8 cellular contexts compared by ENCODE assay signal in the genomic region with DNA sequence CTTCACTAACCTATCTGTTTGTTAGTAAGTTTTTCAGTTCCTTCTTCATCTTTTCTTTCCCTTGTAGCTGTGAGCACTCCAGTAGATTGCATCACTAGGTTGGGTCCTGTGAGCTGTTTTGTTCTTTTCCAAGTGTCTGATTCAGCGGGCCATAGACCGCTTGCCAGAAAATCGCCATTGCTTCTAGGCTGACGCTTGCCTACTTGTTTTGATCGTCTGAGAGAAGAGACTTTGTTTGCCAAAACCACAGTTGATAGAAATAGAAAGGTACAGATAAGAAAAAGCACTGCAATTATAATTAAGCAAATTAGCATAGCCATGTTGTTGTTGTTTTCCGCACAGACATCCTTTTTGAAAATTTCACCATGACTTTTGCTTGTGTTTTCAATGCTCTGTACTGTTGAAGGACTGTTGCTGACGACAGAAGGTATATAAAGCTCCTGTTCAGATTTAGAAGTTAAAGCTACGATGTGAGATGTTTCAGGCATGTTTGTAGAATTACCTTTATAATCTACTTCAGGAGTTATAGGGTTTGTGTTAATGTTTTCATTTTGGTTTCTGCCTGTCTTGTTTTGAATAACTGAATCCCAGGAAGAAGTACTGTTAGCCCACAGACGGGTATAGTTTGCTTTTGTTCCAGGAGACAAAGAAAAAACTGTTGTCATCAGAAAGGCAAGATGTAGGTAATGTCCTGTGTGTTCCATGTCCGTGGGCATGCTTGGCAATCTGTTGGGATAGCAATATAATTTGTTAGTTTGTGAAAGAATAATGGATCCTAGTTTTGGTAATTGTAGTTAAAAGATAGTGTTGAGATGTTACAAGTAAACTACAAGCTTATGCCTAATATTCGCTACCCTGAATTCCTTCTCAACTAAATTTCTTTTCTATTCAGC. TPM values are rescaled to one million over a fixed set of nuclear protein-coding genes. Genes with fewer than 3 reads are reported as not detected.
DNase-seq lines count a peak whose midpoint lies in the region; ATAC-seq and TF ChIP-seq lines count a peak whose summit lies in the region.

No MANE protein-coding gene starts in this region.

- H3K4me3 ChIP-seq in GM08714 (ENCODE audit: low read length) (peak overlapping the region; percentile 92), HUES48 (ENCODE audit: low read depth, low read length) (no peak overlapping the region), choroid plexus epithelial cell (ENCODE audit: low read depth, low read length) (no peak overlapping the region), mucosa of rectum (ENCODE audit: low read length in 2 of 2) (peak overlapping the region; percentile 39 to 76), testis (no peak overlapping the region)

- WGBS in testis, 2 donors, result 69 to 82% methylated on average over 11 of the region's 11 CpGs

- H3K27ac ChIP-seq in HUES48 (ENCODE audit: low read depth, low read length) (peak overlapping the region; percentile 18), mucosa of rectum (ENCODE audit: low read depth in 2 of 2, low read length in 2 of 2) (peak overlapping the region; percentile 82 to 85), testis (no peak overlapping the region)

- TF ChIP-seq POLR2A in testis (IDR thresholded peaks at IDR 0.05), result no peak

- peak; percentile 50 for DNase-seq in activated CD4-positive, CD25-positive, alpha-beta regulatory T cell treated with anti-CD3 and anti-CD28 coated beads, Interleukin-2, amount 50 U/mL, for 72 hours
- DNase-seq in choroid plexus epithelial cell (ENCODE audit: low read depth) (peak; percentile 93), testis (peak; percentile 35)

- TF ChIP-seq CTCF in choroid plexus epithelial cell (conservative IDR thresholded peaks at IDR 0.05; ENCODE audit: low read depth, low read length) (no peak), testis (IDR thresholded peaks at IDR 0.05) (no peak)

- H3K9me3 ChIP-seq in HUES48 (ENCODE audit: control insufficient read depth, insufficient read depth, low read length), result no peaks in the 10 kb centered on the region
- H3K9me3 ChIP-seq in mucosa of rectum (ENCODE audit: control insufficient read depth in 2 of 2, low read length in 2 of 2), result no peaks in the 10 kb centered on the region
- no peaks in the 10 kb centered on the region for H3K9me3 ChIP-seq in testis

- H3K27me3 ChIP-seq in HUES48 (ENCODE audit: control insufficient read depth, insufficient read depth, low read length), result no peaks in the 10 kb centered on the region
- no peaks in the 10 kb centered on the region for H3K27me3 ChIP-seq in mucosa of rectum (ENCODE audit: control insufficient read depth in 2 of 2, insufficient read depth in 2 of 2, low read length in 2 of 2)
- H3K27me3 ChIP-seq in testis, result no peaks in the 10 kb centered on the region

- no peak overlapping the region; the same call in 1 of the 2 replicates for H3K9ac ChIP-seq in HUES48 (ENCODE audit: low read depth, low read length)
- peak overlapping the region; percentile 41 to 74 for H3K9ac ChIP-seq in mucosa of rectum (ENCODE audit: low read depth in 1 of 2, low read length in 2 of 2)

- no peak for ATAC-seq in HG03520 (IDR thresholded peaks at IDR 0.05; ENCODE audit: unreplicated experiment)
- ATAC-seq in HG03521 (IDR thresholded peaks at IDR 0.05; ENCODE audit: unreplicated experiment), result no peak

- H3K36me3 ChIP-seq in HUES48 (ENCODE audit: control insufficient read depth, insufficient read depth, low read length) (no peaks in the 10 kb centered on the region), mucosa of rectum (ENCODE audit: control insufficient read depth in 2 of 2, insufficient read depth in 2 of 2, low read length in 2 of 2) (no peaks in the 10 kb centered on the region), testis (ENCODE audit: low read depth, missing control alignments) (no peaks in the 10 kb centered on the region)

- peaks cover 10% of the 10 kb centered on the region; the same call in 1 of the 2 replicates for H3K4me1 ChIP-seq in HUES48 (ENCODE audit: control insufficient read depth, insufficient read depth, low read length)
- H3K4me1 ChIP-seq in mucosa of rectum (ENCODE audit: control insufficient read depth in 2 of 2, insufficient read depth in 2 of 2, low read length in 2 of 2), result no peaks in the 10 kb centered on the region
- H3K4me1 ChIP-seq in testis, result no peaks in the 10 kb centered on the region

- intact Hi-C loops in testis (cut with DNase I; ENCODE audit: low total_unique reads), result no loop called here

RNA-seq across cellular contexts. Expression of a gene that starts 2.9 kb away (rescaled TPM):
- total RNA-seq in testis, result 1 to 10 TPM in 1 of 2 donors, under 1 TPM in 1; 0.16 to 2.2 TPM
- polyA plus RNA-seq in testis (ENCODE audit: insufficient read depth, low read depth, low replicate concordance), result 2.8 TPM

RNA-seq across cellular contexts. Expression of a gene that starts 4.7 kb away (rescaled TPM):
- total RNA-seq in testis, result 1 to 10 TPM; 1.4 to 3.4 TPM
- 6.0 TPM for polyA plus RNA-seq in testis (ENCODE audit: insufficient read depth, low read depth, low replicate concordance)

RNA-seq across cellular contexts. Expression of a gene that starts 21.5 kb away (rescaled TPM):
- not detected for total RNA-seq in testis
- polyA plus RNA-seq in testis (ENCODE audit: insufficient read depth, low read depth, low replicate concordance), result 0.95 TPM

Comparison
In these comparisons a context has a peak if more than half of its experiments do, and no peak if none do; other contexts are left out.
1. H3K4me3 ChIP-seq: peak in GM08714 (single experiment) and mucosa of rectum (2 of 2); none in HUES48 (single experiment), choroid plexus epithelial cell (single experiment) and testis (0 of 2).
2. H3K27ac ChIP-seq: peak in HUES48 (single experiment) and mucosa of rectum (2 of 2); none in testis (0 of 2).
3. DNase-seq: peak in every context shown above with its lines; median percentile 93 in choroid plexus epithelial cell; 50 in activated CD4-positive, CD25-positive, alpha-beta regulatory T cell treated with anti-CD3 and anti-CD28 coated beads, Interleukin-2, amount 50 U/mL, for 72 hours; 35 in testis.